ENCODE assay signal across 14 cellular contexts in the genomic region with DNA sequence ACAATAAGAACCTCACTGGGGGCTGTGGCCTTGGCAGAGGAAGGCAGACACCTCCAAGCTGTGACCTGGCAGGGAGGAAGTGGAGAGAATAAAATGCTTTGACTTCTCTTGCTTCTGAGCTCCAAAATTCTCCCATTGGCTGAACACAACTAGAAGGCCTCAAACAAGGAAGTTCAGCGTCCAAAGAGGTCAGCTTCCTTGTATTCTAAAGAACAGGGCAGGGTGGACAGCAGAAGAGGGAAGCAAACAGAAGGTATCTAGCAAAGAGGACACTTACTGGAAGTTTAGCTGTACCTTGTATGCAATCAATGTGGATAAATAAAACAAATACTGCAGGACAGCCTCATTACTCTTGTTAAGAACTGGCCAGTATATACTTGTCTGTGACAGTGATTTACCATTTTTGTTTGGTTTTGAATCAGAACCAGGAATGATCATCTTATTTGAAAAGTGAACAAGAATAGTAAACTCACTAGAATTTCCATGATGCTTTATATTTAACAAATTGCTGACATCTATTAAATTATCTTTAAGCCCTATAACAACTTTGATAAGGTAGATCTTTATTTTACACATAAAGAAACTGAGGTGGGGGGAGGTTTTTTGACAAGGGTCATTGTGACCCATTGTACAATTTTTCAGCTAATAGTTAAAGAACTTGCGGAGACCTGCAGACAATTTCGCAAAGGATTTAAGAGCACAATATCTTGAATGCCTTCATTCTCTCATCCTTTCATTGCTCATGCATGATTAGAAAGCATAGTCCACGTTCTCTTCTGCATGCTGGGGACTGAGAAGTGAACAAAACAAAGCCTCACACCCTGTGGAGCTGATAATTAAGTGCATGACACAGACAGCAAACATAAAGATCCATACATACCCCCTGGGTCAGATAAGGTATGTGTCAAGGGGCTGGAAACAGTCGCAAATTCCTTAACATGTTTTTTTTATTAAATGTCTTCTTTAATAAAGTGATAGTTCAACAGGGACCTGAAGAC.
DNase-seq lines count a peak whose midpoint lies in the region; ATAC-seq, FAIRE-seq and TF ChIP-seq lines count a peak whose summit lies in the region.
"Had no signal": no experiment of that assay in that cellular context is flagged by ENCODE, and none has a peak within 500 bp of the region (broad histone marks: within the 10 kb centered on the region; RNA-seq: fewer than 3 reads in every experiment).

No MANE protein-coding gene starts in this region.

- WGBS in A549 (ENCODE audit: missing lambda C conversion rate), result 39% methylated on average over 5 of the region's 5 CpGs
- no CpG with 5 or more reads among the region's 5 CpGs for whole genome bisulfite sequencing in IMR-90 (ENCODE audit: extremely low coverage in 2 of 2, insufficient read length in 1 of 2), 2 experiments
- WGBS in H1 (ENCODE audit: extremely low coverage in 1 of 2, insufficient coverage in 1 of 2, insufficient read length in 1 of 2, insufficient replicate concordance in 2 of 2, low coverage in 1 of 2, low lambda C conversion rate in 2 of 2, missing lambda C conversion rate in 1 of 2), 2 experiments, result 78% methylated on average over 5 of the region's 5 CpGs; no CpG with 5 or more reads in 1 of the 2 experiments
- 53 to 80% methylated on average over 1 to 2 of the region's 5 CpGs for WGBS in mesodermal cell (ENCODE audit: insufficient coverage in 2 of 2), 2 experiments

- H4K5ac ChIP-seq in IMR-90 (ENCODE audit: low read depth, low read length), result no peak overlapping the region
- H4K5ac ChIP-seq in H1 (ENCODE audit: insufficient read length, low read depth, low read length), result no peak overlapping the region

- H3K79me1 ChIP-seq in IMR-90 (ENCODE audit: low read depth in 1 of 2, low read length in 2 of 2) (no peaks in the 10 kb centered on the region), H1 (ENCODE audit: low read depth, low read length) (no peaks in the 10 kb centered on the region)

- H3K9me1 ChIP-seq in IMR-90 (ENCODE audit: insufficient read depth, low read length), result no peaks in the 10 kb centered on the region

- H4K8ac ChIP-seq in IMR-90 (ENCODE audit: low read depth in 2 of 2, low read length in 2 of 2) (no peak overlapping the region), H1 (ENCODE audit: extremely low read depth, insufficient read depth, low read length) (no peak overlapping the region; the same call in 1 of the 2 replicates)

- no peak for TF ChIP-seq POLR2A in A549 (IDR thresholded peaks at IDR 0.05; ENCODE audit: low read length)
- TF ChIP-seq POLR2A in IMR-90 (IDR thresholded peaks at IDR 0.05; ENCODE audit: low read depth, low read length), result no peak
- TF ChIP-seq POLR2A in H1 (IDR thresholded peaks at IDR 0.05; ENCODE audit: control extremely low read depth in 1 of 2, low read depth in 2 of 2, low read length in 2 of 2), result no peak

- no peak overlapping the region for H2BK20ac ChIP-seq in IMR-90 (ENCODE audit: low read depth, low read length)
- no peak overlapping the region for H2BK20ac ChIP-seq in H1 (ENCODE audit: low read length)

- in situ Hi-C loops in IMR-90 (cut with MboI; ENCODE audit: low sequenced_read_pairs), result no loop called here

- no peaks in the 10 kb centered on the region for H3K23me2 ChIP-seq in H1 (ENCODE audit: low read depth, low read length)

- H2BK120ac ChIP-seq in IMR-90 (ENCODE audit: low read depth, low read length) (no peak overlapping the region), H1 (replicated peaks; ENCODE audit: low read depth, low read length) (no peak overlapping the region)

- H3K9me3 ChIP-seq in A549 (no peaks in the 10 kb centered on the region), IMR-90 (ENCODE audit: control insufficient read depth, insufficient read depth, low read length) (peaks cover 6% of the 10 kb centered on the region; the same call in 1 of the 2 replicates), H1 (ENCODE audit: insufficient read depth in 2 of 2, low read depth in 1 of 2, low read length in 1 of 2) (no peaks in the 10 kb centered on the region), mesodermal cell (ENCODE audit: control insufficient read depth, low read length) (no peaks in the 10 kb centered on the region)

- BruUV-seq in IMR-90 (replicated peaks; lab: Mats Ljungman, UMichigan), result no TSS peak

- H2AK9ac ChIP-seq in IMR-90 (replicated peaks; ENCODE audit: low read depth, low read length, poor library complexity), result no peak overlapping the region

- no peak for DNase-seq in A549 (ENCODE audit: low read depth in 1 of 2, low spot score in 1 of 2)
- no peak for DNase-seq in IMR-90
- no peak for DNase-seq in H1 (ENCODE audit: low read depth in 1 of 2, low spot score in 2 of 2)
- DNase-seq in RWPE1 (ENCODE audit: low spot score), result no peak
- DNase-seq: CD4-positive, alpha-beta T cell; DMS79; GM23248; H7 had no signal

- no peak overlapping the region for H3K23ac ChIP-seq in IMR-90 (ENCODE audit: low read depth, low read length)
- H3K23ac ChIP-seq in H1 (ENCODE audit: insufficient read length), result no peak overlapping the region

- dilution Hi-C loops in IMR-90 (cut with HindIII; ENCODE audit: low sequenced_read_pairs, unreplicated experiment), result no loop called here

- no peak overlapping the region for H3K4ac ChIP-seq in IMR-90 (ENCODE audit: low read depth, low read length)
- no peak overlapping the region for H3K4ac ChIP-seq in H1 (replicated peaks; ENCODE audit: insufficient read length, low read depth, low read length)

- no peaks in the 10 kb centered on the region for H3K36me3 ChIP-seq in IMR-90 (ENCODE audit: control insufficient read depth, insufficient read depth, low read length)
- no peaks in the 10 kb centered on the region for H3K36me3 ChIP-seq in H1 (ENCODE audit: control insufficient read depth in 2 of 4, insufficient read depth in 4 of 4, low read length in 3 of 4)
- H3K36me3 ChIP-seq in mesodermal cell (ENCODE audit: control insufficient read depth, insufficient read depth, low read length), result no peaks in the 10 kb centered on the region

- no peaks in the 10 kb centered on the region for H3K79me2 ChIP-seq in H1 (ENCODE audit: control insufficient read depth in 1 of 2, insufficient read depth in 2 of 2, low read length in 2 of 2)

- H2BK12ac ChIP-seq in H1 (ENCODE audit: low read depth, low read length), result no peak overlapping the region

- H3K56ac ChIP-seq in IMR-90 (ENCODE audit: extremely low read depth, insufficient read depth, low read length) (no peak overlapping the region), H1 (replicated peaks; ENCODE audit: insufficient read length, low read depth, low read length) (no peak overlapping the region)

- no peak overlapping the region for H2BK5ac ChIP-seq in IMR-90 (ENCODE audit: low read depth, low read length, poor library complexity, severe bottlenecking)
- H2BK5ac ChIP-seq in H1 (ENCODE audit: low read depth, low read length), result no peak overlapping the region

- CTCF ChIA-PET in A549 (lab: Yijun Ruan, JAX) (no interaction called here), IMR-90 (lab: Yijun Ruan, JAX) (no interaction called here), H1 (lab: Charles Lee; ENCODE audit: partially characterized antibody) (interaction anchor here (0.7 to 0.8 kb wide), 3 partner anchors 24 to 1586 kb away, joined by 3 read pairs; no protein-coding TSS in a partner anchor), RWPE1 (lab: Yijun Ruan, JAX) (no interaction called here)

- H2AFZ ChIP-seq in IMR-90 (replicated peaks; ENCODE audit: low read length, poor library complexity) (no peak overlapping the region), H1 (ENCODE audit: low read length) (peak overlapping the region; percentile 52; the same call in 1 of the 2 replicates)
- H2AFZ ChIP-seq: GM23248 had no signal

- ATAC-seq in A549, result no peak
- no peak for ATAC-seq in IMR-90 (ENCODE audit: low read depth)
- ATAC-seq in GM21619 (IDR thresholded peaks at IDR 0.05; ENCODE audit: unreplicated experiment), result no peak
- ATAC-seq in HG02870 (IDR thresholded peaks at IDR 0.05; ENCODE audit: unreplicated experiment), result no peak
- no peak for ATAC-seq in HG03097 (IDR thresholded peaks at IDR 0.05; ENCODE audit: low FRiP score, unreplicated experiment)
- ATAC-seq: GM12878 had no signal

- intact Hi-C loops in IMR-90 (cut with micrococcal nuclease), result no loop called here

- TF ChIP-seq CTCF in A549 (IDR thresholded peaks at IDR 0.05) (no peak), IMR-90 (conservative IDR thresholded peaks at IDR 0.05; ENCODE audit: low read depth, low read length) (no peak), H1 (IDR thresholded peaks at IDR 0.05; ENCODE audit: control extremely low read depth in 1 of 3, insufficient read depth in 1 of 3, low read depth in 1 of 3, low read length in 3 of 3) (no peak), RWPE1 (conservative IDR thresholded peaks at IDR 0.05; ENCODE audit: low read depth) (no peak)

- no peak overlapping the region for H3K18ac ChIP-seq in IMR-90 (ENCODE audit: low read depth, low read length)
- no peak overlapping the region for H3K18ac ChIP-seq in H1 (ENCODE audit: extremely low read depth, low read length)

- POLR2A ChIA-PET in A549 (lab: Yijun Ruan, JAX), result no interaction called here
- POLR2A ChIA-PET in IMR-90 (lab: Charles Lee; ENCODE audit: unreplicated experiment), result no interaction called here
- POLR2A ChIA-PET in H1 (lab: Charles Lee; ENCODE audit: partially characterized antibody), result no interaction called here
- POLR2A ChIA-PET in RWPE1 (lab: Yijun Ruan, JAX; ENCODE audit: low non-redundant PET), result no interaction called here

- TF ChIP-seq RAD21 in A549 (conservative IDR thresholded peaks at IDR 0.05 in 1 of 2, IDR thresholded peaks at IDR 0.05 in 1 of 2), result no peak
- no peak for TF ChIP-seq RAD21 in IMR-90 (IDR thresholded peaks at IDR 0.05; ENCODE audit: low read length)
- TF ChIP-seq RAD21 in H1 (IDR thresholded peaks at IDR 0.05 in 1 of 2, conservative IDR thresholded peaks at IDR 0.05 in 1 of 2; ENCODE audit: low read depth in 2 of 2, low read length in 2 of 2), result no peak

- H3K4me1 ChIP-seq in A549 (no peaks in the 10 kb centered on the region), IMR-90 (ENCODE audit: control insufficient read depth, insufficient read depth, low read length) (no peaks in the 10 kb centered on the region), H1 (replicated peaks in 1 of 4; ENCODE audit: control insufficient read depth in 3 of 4, insufficient read depth in 4 of 4, low read length in 3 of 4) (no peaks in the 10 kb centered on the region), mesodermal cell (ENCODE audit: control insufficient read depth, insufficient read depth, low read length, poor library complexity, severe bottlenecking) (no peaks in the 10 kb centered on the region)

- no peak overlapping the region for H2AK5ac ChIP-seq in IMR-90 (ENCODE audit: low read depth, low read length)
- H2AK5ac ChIP-seq in H1 (ENCODE audit: low read depth, low read length), result no peak overlapping the region

- H4K91ac ChIP-seq in IMR-90 (ENCODE audit: insufficient read depth, low read depth, low read length) (no peak overlapping the region), H1 (replicated peaks; ENCODE audit: insufficient read length, low read length) (no peak overlapping the region)

- H3K4me3 ChIP-seq in A549, result no peak overlapping the region
- no peak overlapping the region for H3K4me3 ChIP-seq in IMR-90 (ENCODE audit: insufficient read depth, low read depth, low read length)
- H3K4me3 ChIP-seq in H1 (ENCODE audit: extremely low read depth in 1 of 4, insufficient read depth in 2 of 4, low read depth in 3 of 4, low read length in 4 of 4), result no peak overlapping the region
- H3K4me3 ChIP-seq in mesodermal cell (ENCODE audit: extremely low read depth, insufficient read depth, low read length, poor library complexity, severe bottlenecking), result no peak overlapping the region
- H3K4me3 ChIP-seq: GM12878, GM23248 had no signal

- no peaks in the 10 kb centered on the region for H4K20me1 ChIP-seq in IMR-90 (ENCODE audit: insufficient read depth, low read length)
- H4K20me1 ChIP-seq in H1 (replicated peaks in 1 of 2; ENCODE audit: control insufficient read depth in 1 of 2, insufficient read depth in 2 of 2, low read length in 2 of 2), result no peaks in the 10 kb centered on the region

- no peak overlapping the region for H2BK15ac ChIP-seq in IMR-90 (ENCODE audit: low read depth, low read length)
- H2BK15ac ChIP-seq in H1 (ENCODE audit: low read length), result no peak overlapping the region

- no peaks in the 10 kb centered on the region for H3K27me3 ChIP-seq in IMR-90 (ENCODE audit: control insufficient read depth, insufficient read depth, low read length)
- H3K27me3 ChIP-seq in H1 (replicated peaks in 1 of 4; ENCODE audit: control insufficient read depth in 3 of 4, extremely low read depth in 1 of 4, insufficient read depth in 3 of 4, low read length in 3 of 4), result no peaks in the 10 kb centered on the region

- H3K14ac ChIP-seq in IMR-90 (replicated peaks; ENCODE audit: low read depth, low read length), result no peak overlapping the region
- H3K14ac ChIP-seq in H1 (ENCODE audit: insufficient read length), result no peak overlapping the region

- H3K27ac ChIP-seq in A549 (no peak overlapping the region), IMR-90 (ENCODE audit: insufficient read depth, low read length) (no peak overlapping the region), H1 (ENCODE audit: low read depth, low read length) (no peak overlapping the region; the same call in 1 of the 2 replicates), mesodermal cell (ENCODE audit: low read depth, low read length, severe bottlenecking) (peak overlapping the region; percentile 19), RWPE1 (no peak overlapping the region)
- H3K27ac ChIP-seq: 22Rv1, GM23248 had no signal

- H3K9ac ChIP-seq in IMR-90 (ENCODE audit: low read depth, low read length) (no peak overlapping the region), H1 (replicated peaks in 1 of 4; ENCODE audit: extremely low read depth in 1 of 4, low read depth in 3 of 4, low read length in 3 of 4) (no peak overlapping the region; a peak in 1 of 7 replicates)
- H3K9ac ChIP-seq: GM23248 had no signal

- H3K4me2 ChIP-seq in A549, result no peak overlapping the region
- H3K4me2 ChIP-seq in IMR-90 (ENCODE audit: low read depth, low read length), result no peak overlapping the region
- no peak overlapping the region for H3K4me2 ChIP-seq in H1 (ENCODE audit: insufficient read depth in 1 of 2, low read depth in 2 of 2, low read length in 2 of 2)

- no peak for FAIRE-seq in A549 (lab: Jason Lieb, UNC)
- no peak for FAIRE-seq in H1 (lab: Jason Lieb, UNC)
- FAIRE-seq: GM12878 had no signal

- TF ChIP-seq EP300 in A549 (IDR thresholded peaks at IDR 0.05) (no peak), H1 (IDR thresholded peaks at IDR 0.05; ENCODE audit: borderline replicate concordance in 1 of 2, low read depth in 2 of 2, low read length in 2 of 2) (no peak)
